Comparison of ENCODE assay signal across 27 cellular contexts in genomic region chr13:93810264-93810663, GRCh38.
"Had no signal": no experiment of that assay in that cellular context is flagged by ENCODE, and none has a peak within 500 bp of the region (broad histone marks: within the 10 kb centered on the region; RNA-seq: fewer than 3 reads in every experiment).

No MANE protein-coding gene starts in this region.

- H3K36me3 Mint-ChIP-seq: naive thymus-derived CD4-positive, alpha-beta T cell; natural killer cell treated with Interleukin-12 subunit alpha and Interleukin-12 subunit beta and Interleukin-15 and Interleukin-18, amount 100 ng/mL, for 72 hours; stimulated activated naive B cell treated with anti-CD40 and anti-IgM and Interleukin-4, amounts not matched to agents 10 μg/mL and 1 μg/mL and 100 μg/mL, for 72 hours had no signal

- H3K27me3 Mint-ChIP-seq: natural killer cell treated with Interleukin-12 subunit alpha and Interleukin-12 subunit beta and Interleukin-15 and Interleukin-18, amount 100 ng/mL, for 72 hours; progenitor cell of endocrine pancreas; stimulated activated naive B cell treated with anti-CD40 and anti-IgM and Interleukin-4, amounts not matched to agents 10 μg/mL and 1 μg/mL and 100 μg/mL, for 72 hours had no signal

- DNase-seq: heart right ventricle; islet precursor cell; left ventricle myocardium inferior; mesendoderm; midbrain; mucosa of descending colon; naive thymus-derived CD4-positive, alpha-beta T cell; occipital lobe; stimulated activated CD4-positive, alpha-beta T cell treated with anti-CD3 and anti-CD28 coated beads, Interleukin-12 subunit alpha, Interleukin-12 subunit beta, amount 100 ng/mL, for 4 hours; stimulated activated CD4-positive, alpha-beta T cell treated with anti-CD3 and anti-CD28 coated beads, Interleukin-15, amount 100 ng/mL, for 24 hours; stimulated activated CD4-positive, alpha-beta T cell treated with anti-CD3 and anti-CD28 coated beads, Interleukin-2, amount 100 ng/mL, for 24 hours; stimulated activated CD4-positive, alpha-beta T cell treated with anti-CD3 and anti-CD28 coated beads, Interleukin-4, amount 100 ng/mL, for 1 hour; stimulated activated naive B cell treated with anti-CD40 and anti-IgM and Interleukin-4, amounts not matched to agents 10 μg/mL and 1 μg/mL and 100 μg/mL, for 72 hours; stimulated activated naive CD8-positive, alpha-beta T cell treated with anti-CD3 and anti-CD28 coated beads, Interleukin-15, Interleukin-2, amounts not matched to agents 100 U/mL and 50 U/mL, for 24 hours; stomach; testis; thyroid gland; transverse colon; upper lobe of left lung had no signal

- H2AFZ ChIP-seq: hepatocyte had no signal

- H3K27me3 ChIP-seq: heart right ventricle, hepatocyte, neutrophil, right atrium auricular region, stomach, testis, thyroid gland, transverse colon, upper lobe of left lung had no signal

- H3K27ac Mint-ChIP-seq: naive thymus-derived CD4-positive, alpha-beta T cell; natural killer cell treated with Interleukin-12 subunit alpha and Interleukin-12 subunit beta and Interleukin-15 and Interleukin-18, amount 100 ng/mL, for 72 hours; stimulated activated naive B cell treated with anti-CD40 and anti-IgM and Interleukin-4, amounts not matched to agents 10 μg/mL and 1 μg/mL and 100 μg/mL, for 72 hours had no signal

- H3K4me2 ChIP-seq: hepatocyte had no signal

- H3K27ac ChIP-seq: heart right ventricle, hepatocyte, left ventricle myocardium inferior, neutrophil, right atrium auricular region, skin epidermis, stomach, testis, thyroid gland, transverse colon, upper lobe of left lung had no signal

- H3K9me3 ChIP-seq: heart right ventricle, left ventricle myocardium inferior, mucosa of descending colon, neutrophil, right atrium auricular region, stomach, testis, thyroid gland, transverse colon, upper lobe of left lung had no signal

- ATAC-seq: heart right ventricle; mucosa of descending colon; naive thymus-derived CD4-positive, alpha-beta T cell; natural killer cell treated with Interleukin-12 subunit alpha and Interleukin-12 subunit beta and Interleukin-15 and Interleukin-18, amount 100 ng/mL, for 72 hours; sciatic nerve; stimulated activated naive B cell treated with anti-CD40 and anti-IgM and Interleukin-4, amounts not matched to agents 10 μg/mL and 1 μg/mL and 100 μg/mL, for 72 hours; stimulated activated naive CD8-positive, alpha-beta T cell treated with anti-CD3 and anti-CD28 coated beads, Interleukin-15, Interleukin-2, amounts not matched to agents 100 U/mL and 50 U/mL, for 24 hours had no signal

- H3K79me2 ChIP-seq: hepatocyte had no signal

- H3K4me1 ChIP-seq: heart right ventricle, left ventricle myocardium inferior, right atrium auricular region, stomach, testis, thyroid gland, transverse colon, upper lobe of left lung had no signal

- H3K4me3 Mint-ChIP-seq: naive thymus-derived CD4-positive, alpha-beta T cell; natural killer cell treated with Interleukin-12 subunit alpha and Interleukin-12 subunit beta and Interleukin-15 and Interleukin-18, amount 100 ng/mL, for 72 hours; stimulated activated naive B cell treated with anti-CD40 and anti-IgM and Interleukin-4, amounts not matched to agents 10 μg/mL and 1 μg/mL and 100 μg/mL, for 72 hours had no signal

- H3K4me3 ChIP-seq: heart right ventricle, hepatocyte, left ventricle myocardium inferior, lung, mucosa of descending colon, right atrium auricular region, skin epidermis, stomach, testis, thyroid gland, transverse colon, upper lobe of left lung had no signal

- H3K4me1 Mint-ChIP-seq: naive thymus-derived CD4-positive, alpha-beta T cell; stimulated activated naive B cell treated with anti-CD40 and anti-IgM and Interleukin-4, amounts not matched to agents 10 μg/mL and 1 μg/mL and 100 μg/mL, for 72 hours had no signal

- H3K36me3 ChIP-seq: heart right ventricle, left ventricle myocardium inferior, neutrophil, right atrium auricular region, stomach, thyroid gland, transverse colon, upper lobe of left lung had no signal
